ENCODE assay signal across 7 cellular contexts in the genomic region with DNA sequence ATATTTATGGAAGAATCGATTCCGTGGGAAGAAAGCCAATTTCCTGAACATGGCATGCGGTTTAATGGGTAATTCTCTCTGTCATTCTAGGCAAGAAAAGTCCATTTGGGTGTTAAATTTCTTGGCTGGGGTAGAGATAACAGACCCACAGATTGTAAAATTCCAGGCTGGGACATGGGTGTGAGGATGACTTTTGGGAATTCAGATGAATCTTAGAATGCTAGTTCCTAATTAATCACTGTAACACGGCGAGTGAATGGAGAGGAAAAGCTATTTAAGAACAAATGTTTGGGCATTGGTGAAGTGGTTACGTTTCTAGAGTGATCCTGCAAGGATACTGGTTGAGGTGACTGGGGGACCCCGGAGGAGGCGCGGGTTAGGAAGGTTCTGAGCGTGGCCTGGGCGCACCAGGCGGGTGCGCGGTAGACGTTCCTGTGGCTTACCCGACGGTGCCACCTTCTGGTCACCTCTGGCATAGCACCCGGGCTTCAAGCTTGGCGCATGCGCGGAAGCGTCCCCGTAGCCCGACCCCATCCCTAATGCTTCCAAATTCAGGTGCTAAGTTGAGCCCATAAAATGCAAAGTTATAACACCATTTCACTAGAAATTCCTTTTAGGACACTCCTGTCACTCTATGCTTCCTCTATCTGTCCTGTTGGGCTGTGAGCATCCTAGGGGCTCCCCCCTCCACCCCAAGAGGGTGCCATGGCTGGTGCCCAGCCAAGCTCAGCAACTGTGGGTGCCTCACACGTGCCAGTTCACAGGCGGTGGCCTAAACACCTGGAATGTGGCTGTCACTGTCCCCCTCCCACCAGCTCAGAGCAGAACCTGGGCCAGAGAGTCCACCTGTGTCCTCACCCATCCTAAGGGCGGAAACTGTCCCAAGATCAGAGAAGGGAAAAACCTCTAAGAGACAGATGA.
DNase-seq lines count a peak whose midpoint lies in the region; TF ChIP-seq lines count a peak whose summit lies in the region.

No MANE protein-coding gene starts in this region.

- H2AFZ ChIP-seq in H9 (ENCODE audit: low read length) (no peak overlapping the region), Loucy (ENCODE audit: low read length) (peak overlapping the region; percentile 66; the same call in 1 of the 2 replicates)

- H3K23ac ChIP-seq in H9 (ENCODE audit: insufficient read length, low read depth, low read length), result no peak overlapping the region

- H4K20me1 ChIP-seq in H9 (ENCODE audit: control insufficient read depth, insufficient read depth, insufficient read length) (no peaks in the 10 kb centered on the region), Loucy (ENCODE audit: insufficient read depth, low read length, poor library complexity, severe bottlenecking) (no peaks in the 10 kb centered on the region)

- H3K27me3 ChIP-seq in H9 (ENCODE audit: insufficient read depth, low read length), result no peaks in the 10 kb centered on the region
- H3K27me3 ChIP-seq in Loucy (ENCODE audit: insufficient read depth, low read length, poor library complexity, severe bottlenecking), result no peaks in the 10 kb centered on the region
- no peaks in the 10 kb centered on the region for H3K27me3 ChIP-seq in ascending aorta
- H3K27me3 ChIP-seq in skeletal muscle tissue (ENCODE audit: control insufficient read depth in 3 of 3, insufficient read depth in 3 of 3, low read length in 3 of 3), result peaks cover 0 to 4% (median 0%) of the 10 kb centered on the region in 3 donors

- H2BK20ac ChIP-seq in H9 (ENCODE audit: low read depth, low read length, poor library complexity, severe bottlenecking), result no peak overlapping the region

- no peak overlapping the region for H3K18ac ChIP-seq in H9 (ENCODE audit: insufficient read length, low read depth, low read length)

- no peak overlapping the region for H4K91ac ChIP-seq in H9 (ENCODE audit: insufficient read length, low read depth, low read length)

- H3K36me3 ChIP-seq in Loucy (ENCODE audit: insufficient read depth, low read length) (no peaks in the 10 kb centered on the region), ascending aorta (no peaks in the 10 kb centered on the region), skeletal muscle tissue (ENCODE audit: control insufficient read depth in 3 of 3, insufficient read depth in 3 of 3, low read length in 3 of 3) (no peaks in the 10 kb centered on the region)

- H3K79me2 ChIP-seq in H9 (ENCODE audit: insufficient read depth, low read length) (no peaks in the 10 kb centered on the region), Loucy (ENCODE audit: insufficient read depth, low read length) (no peaks in the 10 kb centered on the region)

- intact Hi-C loops in ascending aorta (cut with DNase I), result loop anchor here (1.0 to 5.0 kb wide), 5 partner anchors 21 to 105 kb away; no protein-coding TSS in a partner anchor

- no peak overlapping the region for H4K5ac ChIP-seq in H9 (ENCODE audit: insufficient read length, low read depth, low read length)

- H3T11ph ChIP-seq in H9 (ENCODE audit: low read length), result no peak overlapping the region

- TF ChIP-seq CTCF in GM12865 (IDR thresholded peaks at IDR 0.05; ENCODE audit: insufficient read depth, low read depth, low read length, missing control alignments) (peak; percentile 99), H9 (conservative IDR thresholded peaks at IDR 0.05) (peak; percentile 98), Loucy (conservative IDR thresholded peaks at IDR 0.05; ENCODE audit: low read length) (peak; percentile 98), ascending aorta (IDR thresholded peaks at IDR 0.05) (peak; percentile 98 to 99 (median 99))

- H2BK5ac ChIP-seq in H9 (ENCODE audit: insufficient read length, low read length), result no peak overlapping the region

- no peak overlapping the region for H4K8ac ChIP-seq in H9 (replicated peaks; ENCODE audit: insufficient read length, low read depth, low read length)

- no peak overlapping the region; a peak in 1 of 5 replicates for H3K4me3 Mint-ChIP-seq in H9
- H3K4me3 Mint-ChIP-seq in T-helper 2 cell treated with Interferon-gamma antibody and Interleukin-4, amounts not matched to agents 5 μg/mL and 100 μg/mL, for 36 hours, result peak overlapping the region; percentile 39

- no peak overlapping the region for H3K56ac ChIP-seq in H9 (ENCODE audit: insufficient read length, low read depth, low read length)

- no peak overlapping the region for H3K4ac ChIP-seq in H9 (ENCODE audit: low read depth, low read length)

- H3K9me3 ChIP-seq in H9 (ENCODE audit: control insufficient read depth, low read depth, low read length), result no peaks in the 10 kb centered on the region
- no peaks in the 10 kb centered on the region for H3K9me3 ChIP-seq in Loucy (ENCODE audit: insufficient read depth, low read depth, low read length)
- H3K9me3 ChIP-seq in ascending aorta, result no peaks in the 10 kb centered on the region
- no peaks in the 10 kb centered on the region for H3K9me3 ChIP-seq in skeletal muscle tissue (ENCODE audit: control insufficient read depth in 3 of 3, low read length in 3 of 3)

- H3K9me3 Mint-ChIP-seq in H9, result no peaks in the 10 kb centered on the region; a peak in 1 of 5 replicates
- no peaks in the 10 kb centered on the region for H3K9me3 Mint-ChIP-seq in T-helper 2 cell treated with Interferon-gamma antibody and Interleukin-4, amounts not matched to agents 5 μg/mL and 100 μg/mL, for 36 hours

- no peak overlapping the region for H3K27ac Mint-ChIP-seq in H9
- no peak overlapping the region for H3K27ac Mint-ChIP-seq in T-helper 2 cell treated with Interferon-gamma antibody and Interleukin-4, amounts not matched to agents 5 μg/mL and 100 μg/mL, for 36 hours

- peaks cover 20% of the 10 kb centered on the region for H3K27me3 Mint-ChIP-seq in H9 (ENCODE audit: low read depth)
- peaks cover 14% of the 10 kb centered on the region for H3K27me3 Mint-ChIP-seq in T-helper 2 cell treated with Interferon-gamma antibody and Interleukin-4, amounts not matched to agents 5 μg/mL and 100 μg/mL, for 36 hours (ENCODE audit: low read depth)

- H3K4me3 ChIP-seq in GM12865 (ENCODE audit: low read depth, low read length) (no peak overlapping the region), Loucy (ENCODE audit: low read length, poor library complexity, severe bottlenecking) (peak overlapping the region; percentile 33), ascending aorta (no peak overlapping the region), skeletal muscle tissue (ENCODE audit: low read length in 3 of 3) (peak overlapping the region in 2 of 3 donors; percentile 41 to 52)

- no peak overlapping the region for H2BK120ac ChIP-seq in H9 (ENCODE audit: low read depth, low read length, poor library complexity, severe bottlenecking)

- DNase-seq in GM12865 (ENCODE audit: low read depth) (peak; percentile 76), H9 (peak; percentile 82), ascending aorta (ENCODE audit: low spot score in 2 of 2) (peak; percentile 23 to 87), hypothalamus (lab: John Stamatoyannopoulos, UW) (peak; percentile 6 to 87 (median 65))
- peak; percentile 76 for DNase-seq in T-helper 2 cell treated with Interferon-gamma antibody and Interleukin-4, amounts not matched to agents 5 μg/mL and 100 μg/mL, for 36 hours (ENCODE audit: low spot score)

- H3K4me1 ChIP-seq in H9 (ENCODE audit: insufficient read depth, low read length) (no peaks in the 10 kb centered on the region), Loucy (ENCODE audit: insufficient read depth, low read length, poor library complexity, severe bottlenecking) (peaks cover 9% of the 10 kb centered on the region), ascending aorta (no peaks in the 10 kb centered on the region), skeletal muscle tissue (ENCODE audit: control insufficient read depth in 3 of 3, insufficient read depth in 3 of 3, low read length in 3 of 3) (peaks cover 4 to 15% (median 12%) of the 10 kb centered on the region in 3 donors)

- H2BK12ac ChIP-seq in H9 (ENCODE audit: insufficient read length, low read depth, low read length), result no peak overlapping the region

- peaks cover 10 to 11% of the 10 kb centered on the region in 2 experiments for H3K4me1 Mint-ChIP-seq in H9
- H3K4me1 Mint-ChIP-seq in T-helper 2 cell treated with Interferon-gamma antibody and Interleukin-4, amounts not matched to agents 5 μg/mL and 100 μg/mL, for 36 hours (ENCODE audit: low read depth), result peaks cover 6% of the 10 kb centered on the region

- H2AK5ac ChIP-seq in H9 (ENCODE audit: insufficient read length, low read length), result no peak overlapping the region

- H3K36me3 Mint-ChIP-seq in H9 (ENCODE audit: insufficient read depth in 1 of 3, low read depth in 3 of 3), result no peaks in the 10 kb centered on the region; a peak in 1 of 7 replicates
- H3K36me3 Mint-ChIP-seq in T-helper 2 cell treated with Interferon-gamma antibody and Interleukin-4, amounts not matched to agents 5 μg/mL and 100 μg/mL, for 36 hours (ENCODE audit: low read depth), result no peaks in the 10 kb centered on the region

- no peak overlapping the region for H3K9ac ChIP-seq in H9 (ENCODE audit: extremely low read depth, insufficient read length, low read length)
- H3K9ac ChIP-seq in Loucy (ENCODE audit: low read depth, low read length, poor library complexity, severe bottlenecking), result no peak overlapping the region
- no peak overlapping the region for H3K9ac ChIP-seq in skeletal muscle tissue (ENCODE audit: low read depth in 1 of 3, low read length in 3 of 3)

- no peaks in the 10 kb centered on the region for H3K23me2 ChIP-seq in H9 (ENCODE audit: insufficient read length, low read depth, low read length, poor library complexity, severe bottlenecking)

- H3K79me1 ChIP-seq in H9 (ENCODE audit: insufficient read depth, low read depth, low read length, poor library complexity, severe bottlenecking), result no peaks in the 10 kb centered on the region

- peak overlapping the region; percentile 16 for H3K4me2 ChIP-seq in H9 (ENCODE audit: insufficient read depth, insufficient read length, low read length)
- peak overlapping the region; percentile 61 for H3K4me2 ChIP-seq in Loucy (ENCODE audit: low read depth, low read length, poor library complexity, severe bottlenecking)

- no CpG with 5 or more reads among the region's 27 CpGs for WGBS in H9 (ENCODE audit: extremely low coverage, insufficient read length, low lambda C conversion rate)

- H3K27ac ChIP-seq in H9 (ENCODE audit: insufficient read length, low read depth, low read length) (no peak overlapping the region), ascending aorta (no peak overlapping the region), skeletal muscle tissue (ENCODE audit: low read depth, low read length) (no peak overlapping the region)

- no peaks in the 10 kb centered on the region for H3K9me2 ChIP-seq in Loucy (replicated peaks; ENCODE audit: low read depth, low read length)

- H3K14ac ChIP-seq in H9 (ENCODE audit: insufficient read depth, low read length), result no peak overlapping the region

- no peaks in the 10 kb centered on the region for H3F3A ChIP-seq in Loucy (ENCODE audit: low read depth)

- H2BK15ac ChIP-seq in H9 (ENCODE audit: low read depth, low read length), result no peak overlapping the region

Comparison
In these comparisons a context has a peak if more than half of its experiments do, and no peak if none do; other contexts are left out.
1. H3K4me3 ChIP-seq: peak in Loucy (single experiment) and skeletal muscle tissue (2 of 3); none in GM12865 (single experiment) and ascending aorta (0 of 2).
2. Peak in every context shown above with its lines, with median percentiles within 50 percentile points of each other: DNase-seq and CTCF ChIP-seq.